ENCODE assay signal across 19 cellular contexts in the genomic region with DNA sequence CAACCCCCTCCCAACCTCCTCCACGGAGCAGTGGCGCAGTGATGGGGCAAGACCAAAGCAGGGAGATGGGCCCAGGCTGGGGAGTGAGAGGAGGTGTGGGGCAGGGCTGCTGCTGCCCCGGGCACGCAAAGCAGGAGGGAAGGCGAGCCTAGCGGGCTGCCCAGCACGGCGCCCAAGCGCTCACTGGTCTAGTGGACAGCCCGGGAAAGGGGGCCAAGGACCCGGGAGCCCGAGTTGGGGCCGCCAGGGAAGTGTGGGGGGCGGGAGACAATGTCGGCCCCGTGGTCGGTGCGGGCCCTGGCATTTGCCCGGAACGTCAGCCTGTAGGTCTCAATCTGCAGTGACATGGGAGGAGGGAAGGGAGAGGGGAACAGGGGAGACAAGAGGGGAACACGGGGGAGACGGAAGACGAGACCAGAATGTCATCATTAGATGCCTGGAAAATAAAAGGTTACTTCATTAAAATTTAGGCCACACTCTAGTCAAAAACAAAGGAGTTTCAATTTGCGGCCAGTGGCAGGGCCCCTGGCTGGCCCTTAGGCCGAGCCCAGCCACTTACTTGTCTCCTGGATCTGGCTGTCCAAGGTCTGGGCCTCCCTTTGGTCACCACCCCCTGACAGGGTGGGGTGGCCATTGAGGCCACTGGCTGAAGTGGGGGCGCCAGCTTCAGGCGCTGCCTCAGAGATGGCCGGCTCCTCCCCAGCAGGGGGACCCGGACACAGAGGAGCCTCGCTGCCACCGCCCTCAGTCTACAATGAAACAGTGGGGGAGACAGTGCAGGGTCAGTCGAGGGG. TPM values are rescaled to one million over a fixed set of nuclear protein-coding genes. Genes with fewer than 3 reads are reported as not detected.
A peak's percentile ranks its signal among the peaks of the same experiment; 100 is the strongest.
DNase-seq lines count a peak whose midpoint lies in the region; ATAC-seq and TF ChIP-seq lines count a peak whose summit lies in the region.
"Had no signal": no experiment of that assay in that cellular context is flagged by ENCODE, and none has a peak within 500 bp of the region (broad histone marks: within the 10 kb centered on the region; RNA-seq: fewer than 3 reads in every experiment).

No MANE protein-coding gene starts in this region.

- TF ChIP-seq CTCF in Caco-2 (IDR thresholded peaks at IDR 0.05; ENCODE audit: insufficient read depth in 1 of 2, low read depth in 1 of 2, low read length in 1 of 2, severe bottlenecking in 1 of 2, unreplicated experiment in 1 of 2), result no peak
- TF ChIP-seq CTCF in LNCaP clone FGC (IDR thresholded peaks at IDR 0.05; ENCODE audit: control insufficient read depth, extremely low read depth, insufficient read depth), result 0 out of 2 replicates have a peak, but pooled peaks have one; percentile 5
- peak; percentile 2 for TF ChIP-seq CTCF in foreskin keratinocyte (conservative IDR thresholded peaks at IDR 0.05)
- peak; percentile 5 for TF ChIP-seq CTCF in retinal pigment epithelial cell (conservative IDR thresholded peaks at IDR 0.05; ENCODE audit: low read depth, low read length)

- peaks cover 95% of the 10 kb centered on the region for H3K36me3 Mint-ChIP-seq in Caco-2 (ENCODE audit: insufficient read depth, unreplicated experiment)
- H3K36me3 Mint-ChIP-seq in activated T-cell treated with anti-CD3 and anti-CD28 coated beads, Interleukin-2, amount 50 U/mL, for 72 hours (ENCODE audit: insufficient read depth in 2 of 2), result peaks cover 0 to 1% of the 10 kb centered on the region in 2 donors
- H3K36me3 Mint-ChIP-seq: naive B cell had no signal

- no peaks in the 10 kb centered on the region for H3K9me3 ChIP-seq in Caco-2
- H3K9me3 ChIP-seq: tibial nerve had no signal

- H3K27ac Mint-ChIP-seq in Caco-2 (ENCODE audit: unreplicated experiment), result peak overlapping the region; percentile 22
- H3K27ac Mint-ChIP-seq in activated T-cell treated with anti-CD3 and anti-CD28 coated beads, Interleukin-2, amount 50 U/mL, for 72 hours, result no peak overlapping the region
- H3K27ac Mint-ChIP-seq: activated CD8-positive, alpha-beta memory T cell treated with anti-CD3 and anti-CD28 coated beads, Interleukin-2, amount 10 ng/mL, durations not matched to agents 7 days and 5 days; activated T-helper 2 cell treated with anti-CD3 and anti-CD28 coated beads, Interferon-gamma antibody, Interleukin-2, Interleukin-4, amounts not matched to agents 10 μg/mL and 5 μg/mL and 100 μg/mL, durations not matched to agents 14 hours and 24 hours and 36 hours had no signal

- no TSS peak for BruUV-seq in Caco-2 (replicated peaks; lab: Mats Ljungman, UMichigan)

- H3K4me1 ChIP-seq in Caco-2 (no peaks in the 10 kb centered on the region), foreskin keratinocyte (no peaks in the 10 kb centered on the region)
- H3K4me1 ChIP-seq: parathyroid adenoma had no signal

- peaks cover 1% of the 10 kb centered on the region for H3K36me3 ChIP-seq in Caco-2 (ENCODE audit: control insufficient read depth, insufficient read depth, low read length)

- no peaks in the 10 kb centered on the region for H3K4me1 Mint-ChIP-seq in Caco-2 (ENCODE audit: low read depth, unreplicated experiment)
- H3K4me1 Mint-ChIP-seq in activated T-cell treated with anti-CD3 and anti-CD28 coated beads, Interleukin-2, amount 50 U/mL, for 72 hours (ENCODE audit: low read depth), result no peaks in the 10 kb centered on the region
- H3K4me1 Mint-ChIP-seq: activated CD8-positive, alpha-beta memory T cell treated with anti-CD3 and anti-CD28 coated beads, Interleukin-2, amount 10 ng/mL, durations not matched to agents 7 days and 5 days; memory B cell had no signal

- DNase-seq in Caco-2 (no peak), LNCaP clone FGC (ENCODE audit: low read depth) (no peak), foreskin keratinocyte (no peak), retinal pigment epithelial cell (ENCODE audit: low read depth) (no peak), T-helper 2 cell (no peak)
- no peak for DNase-seq in activated T-cell treated with anti-CD3 and anti-CD28 coated beads, Interleukin-2, amount 50 U/mL, for 72 hours
- DNase-seq: activated CD4-positive, alpha-beta T cell treated with anti-CD3 and anti-CD28 coated beads for 4 hours; activated CD8-positive, alpha-beta memory T cell treated with anti-CD3 and anti-CD28 coated beads, Interleukin-2, amount 10 ng/mL, durations not matched to agents 7 days and 5 days; foreskin melanocyte; naive B cell; NCI-H1436; NCI-H2171 treated with DMSO at 0.1 percent for 48 hours; NCI-H526 treated with DMSO at 0.1 percent for 48 hours; stimulated activated naive CD8-positive, alpha-beta T cell treated with anti-CD3 and anti-CD28 coated beads, Interleukin-15, Interleukin-2, amounts not matched to agents 100 U/mL and 50 U/mL, for 24 hours had no signal

- H3K27me3 ChIP-seq in Caco-2 (replicated peaks; ENCODE audit: control insufficient read depth, insufficient read depth, low read length) (no peaks in the 10 kb centered on the region), foreskin keratinocyte (no peaks in the 10 kb centered on the region)
- H3K27me3 ChIP-seq: tibial nerve had no signal

- intact Hi-C loops in Caco-2 (cut with micrococcal nuclease; ENCODE audit: unreplicated experiment), result loop anchor here (5.0 kb wide), 1 partner anchor 140 kb away; no protein-coding TSS in a partner anchor

- CTCF ChIA-PET in Caco-2 (lab: Charles Lee), result no interaction called here

- peak overlapping the region; percentile 16 for H3K4me3 Mint-ChIP-seq in Caco-2 (ENCODE audit: unreplicated experiment)
- H3K4me3 Mint-ChIP-seq in activated T-cell treated with anti-CD3 and anti-CD28 coated beads, Interleukin-2, amount 50 U/mL, for 72 hours, result no peak overlapping the region
- H3K4me3 Mint-ChIP-seq: activated CD8-positive, alpha-beta memory T cell treated with anti-CD3 and anti-CD28 coated beads, Interleukin-2, amount 10 ng/mL, durations not matched to agents 7 days and 5 days; memory B cell had no signal

- no peak for ATAC-seq in foreskin keratinocyte
- no peak for ATAC-seq in activated T-cell treated with anti-CD3 and anti-CD28 coated beads, Interleukin-2, amount 50 U/mL, for 72 hours (replicated peaks in 1 of 2)
- no peak for ATAC-seq in GM21447 (IDR thresholded peaks at IDR 0.05; ENCODE audit: unreplicated experiment)
- ATAC-seq: activated CD8-positive, alpha-beta memory T cell treated with anti-CD3 and anti-CD28 coated beads, Interleukin-2, amount 10 ng/mL, durations not matched to agents 7 days and 5 days; stimulated activated naive CD8-positive, alpha-beta T cell treated with anti-CD3 and anti-CD28 coated beads, Interleukin-15, Interleukin-2, amounts not matched to agents 100 U/mL and 50 U/mL, for 24 hours had no signal

- no peaks in the 10 kb centered on the region for H3K9me3 Mint-ChIP-seq in Caco-2 (ENCODE audit: unreplicated experiment)
- H3K9me3 Mint-ChIP-seq in activated T-cell treated with anti-CD3 and anti-CD28 coated beads, Interleukin-2, amount 50 U/mL, for 72 hours, result no peaks in the 10 kb centered on the region
- H3K9me3 Mint-ChIP-seq: activated T-helper 2 cell treated with anti-CD3 and anti-CD28 coated beads, Interferon-gamma antibody, Interleukin-2, Interleukin-4, amounts not matched to agents 10 μg/mL and 5 μg/mL and 100 μg/mL, durations not matched to agents 14 hours and 24 hours and 36 hours; memory B cell; naive B cell had no signal

- no peaks in the 10 kb centered on the region for H3K27me3 Mint-ChIP-seq in Caco-2 (ENCODE audit: insufficient read depth, unreplicated experiment)
- H3K27me3 Mint-ChIP-seq in activated T-cell treated with anti-CD3 and anti-CD28 coated beads, Interleukin-2, amount 50 U/mL, for 72 hours (ENCODE audit: low read depth), result no peaks in the 10 kb centered on the region
- H3K27me3 Mint-ChIP-seq: activated CD8-positive, alpha-beta memory T cell treated with anti-CD3 and anti-CD28 coated beads, Interleukin-2, amount 10 ng/mL, durations not matched to agents 7 days and 5 days; memory B cell; naive B cell had no signal

- H3K27ac ChIP-seq in foreskin keratinocyte, result no peak overlapping the region
- H3K27ac ChIP-seq: parathyroid adenoma had no signal

- H3K4me3 ChIP-seq in Caco-2 (ENCODE audit: low read depth, low read length) (no peak overlapping the region), LNCaP clone FGC (ENCODE audit: low read depth, low read length) (no peak overlapping the region), retinal pigment epithelial cell (ENCODE audit: low read length) (no peak overlapping the region)
- H3K4me3 ChIP-seq: tibial nerve had no signal

- POLR2A ChIA-PET in Caco-2 (lab: Charles Lee), result no interaction called here

RNA-seq across cellular contexts. Expression of gene DHX30, which starts 49.9 kb away (rescaled TPM):
- total RNA-seq in Caco-2 (2022), result 71.8 and 75.7 TPM in 2 replicates
- 58.9 and 63.2 TPM in 2 replicates for total RNA-seq in foreskin keratinocyte
- polyA plus RNA-seq in foreskin keratinocyte, result 35.5 and 42.0 TPM in 2 replicates
- total RNA-seq in activated T-cell treated with anti-CD3 and anti-CD28 coated beads, Interleukin-2, amount 50 U/mL, for 72 hours, result 10 to 100 TPM; 71.1 to 82.8 TPM

Comparison
In these comparisons a context has a peak if more than half of its experiments do, and no peak if none do; other contexts are left out.
1. CTCF ChIP-seq: peak in LNCaP clone FGC (single experiment), foreskin keratinocyte (single experiment) and retinal pigment epithelial cell (single experiment); none in Caco-2 (0 of 2).